ENCODE assay signal across 8 cellular contexts in genomic region chr14:67413806-67414769, GRCh38. TPM values are rescaled to one million over a fixed set of nuclear protein-coding genes. Genes with fewer than 3 reads are reported as not detected.
DNase-seq lines count a peak whose midpoint lies in the region; ATAC-seq and TF ChIP-seq lines count a peak whose summit lies in the region.

No MANE protein-coding gene starts in this region.

- H3K4me1 Mint-ChIP-seq in activated CD4-positive, alpha-beta T cell treated with anti-CD3 and anti-CD28 coated beads, Interleukin-2, amount 10 ng/mL, durations not matched to agents 24 days and 14 days, result peaks cover 8% of the 10 kb centered on the region

- no peaks in the 10 kb centered on the region for H3K27me3 ChIP-seq in SJSA1 (replicated peaks)

- peaks cover 13% of the 10 kb centered on the region for H3K27me3 Mint-ChIP-seq in activated CD4-positive, alpha-beta T cell treated with anti-CD3 and anti-CD28 coated beads, Interleukin-2, amount 10 ng/mL, durations not matched to agents 24 days and 14 days

- H3K9me3 Mint-ChIP-seq in activated CD4-positive, alpha-beta T cell treated with anti-CD3 and anti-CD28 coated beads, Interleukin-2, amount 10 ng/mL, durations not matched to agents 24 days and 14 days, result no peaks in the 10 kb centered on the region

- peaks cover 41% of the 10 kb centered on the region for H3K4me1 ChIP-seq in SJSA1 (replicated peaks)

- ATAC-seq in GM19467 (IDR thresholded peaks at IDR 0.05; ENCODE audit: unreplicated experiment) (no peak), GM21390 (IDR thresholded peaks at IDR 0.05; ENCODE audit: unreplicated experiment) (no peak)

- H3K36me3 ChIP-seq in SJSA1, result no peaks in the 10 kb centered on the region

- no peak for TF ChIP-seq POLR2A in erythroblast (IDR thresholded peaks at IDR 0.05; ENCODE audit: low read length)

- H3K27ac ChIP-seq in SJSA1, result peak overlapping the region; percentile 47

- H3K36me3 Mint-ChIP-seq in activated CD4-positive, alpha-beta T cell treated with anti-CD3 and anti-CD28 coated beads, Interleukin-2, amount 10 ng/mL, durations not matched to agents 24 days and 14 days (ENCODE audit: low read depth), result no peaks in the 10 kb centered on the region

- no peaks in the 10 kb centered on the region for H3K9me3 ChIP-seq in SJSA1 (replicated peaks)

- no peak overlapping the region for H3K4me3 ChIP-seq in SJSA1

- intact Hi-C loops in activated CD4-positive, alpha-beta T cell treated with anti-CD3 and anti-CD28 coated beads, Interleukin-2, amount 10 ng/mL, durations not matched to agents 24 days and 14 days (cut with micrococcal nuclease), result no loop called here

- peak; percentile 61 for DNase-seq in activated CD4-positive, alpha-beta T cell treated with anti-CD3 and anti-CD28 coated beads for 48 hours
- DNase-seq in activated CD4-positive, alpha-beta T cell treated with anti-CD3 and anti-CD28 coated beads, Interleukin-2, amount 10 ng/mL, durations not matched to agents 24 days and 14 days, result no peak
- peak; percentile 90 to 91 for DNase-seq in SJSA1 (ENCODE audit: low read depth in 1 of 2, low spot score in 2 of 2)
- peak; percentile 42 to 83 for DNase-seq in erythroblast (lab: John Stamatoyannopoulos, UW)
- peak; percentile 44 to 48 for DNase-seq in stimulated activated CD8-positive, alpha-beta memory T cell treated with anti-CD3 and anti-CD28 coated beads, Interleukin-15, amount 100 ng/mL, for 48 hours (ENCODE audit: low read depth in 2 of 2)
- no peak for DNase-seq in epidermal melanocyte (ENCODE audit: insufficient read length, low spot score)

- no peak overlapping the region for H3K4me3 Mint-ChIP-seq in activated CD4-positive, alpha-beta T cell treated with anti-CD3 and anti-CD28 coated beads, Interleukin-2, amount 10 ng/mL, durations not matched to agents 24 days and 14 days

- no peak overlapping the region for H3K27ac Mint-ChIP-seq in activated CD4-positive, alpha-beta T cell treated with anti-CD3 and anti-CD28 coated beads, Interleukin-2, amount 10 ng/mL, durations not matched to agents 24 days and 14 days

RNA-seq across cellular contexts. Expression of gene PLEK2, which starts 2.1 kb away (rescaled TPM):
- total RNA-seq in activated CD4-positive, alpha-beta T cell treated with anti-CD3 and anti-CD28 coated beads, Interleukin-2, amount 10 ng/mL, durations not matched to agents 24 days and 14 days, result 0.95 and 1.7 TPM in 2 replicates
- 15.9 and 20.0 TPM in 2 replicates for total RNA-seq in SJSA1 (2014; rRNA removed; shearing (Covaris generic))

RNA-seq across cellular contexts. Expression of gene EIF2S1, which starts 54.0 kb away (rescaled TPM):
- 255 and 268 TPM in 2 replicates for total RNA-seq in activated CD4-positive, alpha-beta T cell treated with anti-CD3 and anti-CD28 coated beads, Interleukin-2, amount 10 ng/mL, durations not matched to agents 24 days and 14 days
- total RNA-seq in SJSA1 (2014; rRNA removed; shearing (Covaris generic)), result 276 and 302 TPM in 2 replicates

RNA-seq across cellular contexts. Expression of gene ATP6V1D, which starts 54.5 kb away (rescaled TPM):
- 29.7 and 30.1 TPM in 2 replicates for total RNA-seq in activated CD4-positive, alpha-beta T cell treated with anti-CD3 and anti-CD28 coated beads, Interleukin-2, amount 10 ng/mL, durations not matched to agents 24 days and 14 days
- 125 and 130 TPM in 2 replicates for total RNA-seq in SJSA1 (2014; rRNA removed; shearing (Covaris generic))

Comparison
In these comparisons a context has a peak if more than half of its experiments do, and no peak if none do; other contexts are left out.
1. DNase-seq: peak in activated CD4-positive, alpha-beta T cell treated with anti-CD3 and anti-CD28 coated beads for 48 hours (single experiment), SJSA1 (2 of 2), erythroblast (2 of 2) and stimulated activated CD8-positive, alpha-beta memory T cell treated with anti-CD3 and anti-CD28 coated beads, Interleukin-15, amount 100 ng/mL, for 48 hours (2 of 2); none in activated CD4-positive, alpha-beta T cell treated with anti-CD3 and anti-CD28 coated beads, Interleukin-2, amount 10 ng/mL, durations not matched to agents 24 days and 14 days (single experiment) and epidermal melanocyte (single experiment).